ENCODE assay signal across 23 cellular contexts in the genomic region with DNA sequence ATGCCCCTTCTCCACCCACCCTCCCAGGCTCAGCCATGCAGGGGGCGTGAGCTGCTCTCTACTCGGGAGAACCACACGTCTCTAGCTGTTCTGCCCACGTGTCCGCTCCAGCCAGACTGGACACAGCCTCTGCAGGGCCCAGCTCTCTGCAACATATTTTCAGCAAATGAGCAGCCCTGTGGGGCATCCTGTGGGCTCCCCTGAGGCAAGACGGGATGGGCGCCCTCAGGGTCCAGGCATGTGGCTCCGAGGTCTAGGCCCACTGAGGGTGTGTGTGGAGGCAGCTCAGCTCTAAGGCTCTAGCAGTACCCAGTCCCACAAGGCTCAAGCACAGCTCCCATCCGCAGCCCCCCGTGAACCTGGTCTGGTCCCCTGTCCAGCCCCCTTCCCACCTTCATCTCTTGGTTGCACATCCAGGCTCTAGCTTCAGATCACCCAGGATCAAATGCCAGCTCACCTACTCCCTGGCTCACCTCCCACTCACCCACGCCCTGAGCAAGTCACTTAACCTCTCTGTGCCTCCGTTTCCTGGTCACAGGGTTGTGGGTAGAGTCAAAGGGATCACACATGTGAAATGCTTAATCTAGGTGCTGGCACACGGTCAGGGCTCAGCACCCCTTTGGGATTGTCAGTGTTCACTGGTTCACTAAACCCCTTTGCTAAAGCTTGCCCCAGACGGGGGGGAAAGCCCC. TPM values are rescaled to one million over a fixed set of nuclear protein-coding genes. Genes with fewer than 3 reads are reported as not detected.
DNase-seq lines count a peak whose midpoint lies in the region; ATAC-seq lines count a peak whose summit lies in the region.
"Had no signal": no experiment of that assay in that cellular context is flagged by ENCODE, and none has a peak within 500 bp of the region (broad histone marks: within the 10 kb centered on the region; RNA-seq: fewer than 3 reads in every experiment).

No MANE protein-coding gene starts in this region.

- H3K9me3 Mint-ChIP-seq in activated CD4-positive, alpha-beta memory T cell treated with anti-CD3 and anti-CD28 coated beads for 36 hours = no peaks in the 10 kb centered on the region
- peaks cover 4% of the 10 kb centered on the region for H3K9me3 Mint-ChIP-seq in activated CD4-positive, alpha-beta memory T cell treated with anti-CD3 and anti-CD28 coated beads, Interleukin-2, amount 10 ng/mL, durations not matched to agents 7 days and 5 days
- H3K9me3 Mint-ChIP-seq: nephron progenitor cell had no signal

- CTCF ChIA-PET in activated CD4-positive, alpha-beta memory T cell treated with anti-CD3 and anti-CD28 coated beads for 36 hours (lab: Charles Lee) = interaction anchor here (0.7 to 0.8 kb wide), 2 partner anchors 14 to 116 kb away, joined by 3 read pairs; no protein-coding TSS in a partner anchor
- CTCF ChIA-PET in activated CD4-positive, alpha-beta memory T cell treated with anti-CD3 and anti-CD28 coated beads, Interleukin-2, amount 10 ng/mL, durations not matched to agents 7 days and 5 days (lab: Charles Lee) = no interaction called here

- POLR2A ChIA-PET in activated CD4-positive, alpha-beta memory T cell treated with anti-CD3 and anti-CD28 coated beads for 36 hours (lab: Charles Lee) = no interaction called here
- POLR2A ChIA-PET in activated CD4-positive, alpha-beta memory T cell treated with anti-CD3 and anti-CD28 coated beads, Interleukin-2, amount 10 ng/mL, durations not matched to agents 7 days and 5 days (lab: Charles Lee) = interaction anchor here (1.0 to 1.3 kb wide), 3 partner anchors 8 to 105 kb away, joined by 3 read pairs; no protein-coding TSS in a partner anchor

- DNase-seq in activated CD4-positive, alpha-beta memory T cell treated with anti-CD3 and anti-CD28 coated beads for 36 hours = peak; percentile 61
- DNase-seq in activated CD4-positive, alpha-beta memory T cell treated with anti-CD3 and anti-CD28 coated beads, Interleukin-2, amount 10 ng/mL, durations not matched to agents 7 days and 5 days = no peak
- DNase-seq in stimulated activated CD4-positive, alpha-beta T cell treated with anti-CD3 and anti-CD28 coated beads, TNF-alpha, amount 100 ng/mL, for 48 hours (ENCODE audit: low read depth in 3 of 3) = peak in 2 of 3 donors; percentile 26 to 30
- no peak for DNase-seq in stimulated activated CD4-positive, alpha-beta T cell treated with anti-CD3 and anti-CD28 coated beads, Interleukin-2, amount 100 ng/mL, for 24 hours
- DNase-seq in MV-4-11 (lab: John Stamatoyannopoulos, UW) = no peak
- DNase-seq: activated CD8-positive, alpha-beta memory T cell treated with anti-CD3 and anti-CD28 coated beads, Interleukin-2, amount 50 U/mL, for 4 hours; activated gamma-delta T cell; amygdala; DMS53; effector memory CD4-positive, alpha-beta T cell; GOT3; kidney glomerular epithelial cell; lower lobe of right lung; NCI-H1694; NCI-H446 treated with DMSO at 0.1 percent for 48 hours; NCI-H82; nephron progenitor cell; pancreas; tibial artery had no signal

- no peak overlapping the region for H3K27ac Mint-ChIP-seq in activated CD4-positive, alpha-beta memory T cell treated with anti-CD3 and anti-CD28 coated beads for 36 hours
- no peak overlapping the region for H3K27ac Mint-ChIP-seq in activated CD4-positive, alpha-beta memory T cell treated with anti-CD3 and anti-CD28 coated beads, Interleukin-2, amount 10 ng/mL, durations not matched to agents 7 days and 5 days

- H3K36me3 Mint-ChIP-seq in activated CD4-positive, alpha-beta memory T cell treated with anti-CD3 and anti-CD28 coated beads for 36 hours = no peaks in the 10 kb centered on the region
- peaks cover 7% of the 10 kb centered on the region for H3K36me3 Mint-ChIP-seq in activated CD4-positive, alpha-beta memory T cell treated with anti-CD3 and anti-CD28 coated beads, Interleukin-2, amount 10 ng/mL, durations not matched to agents 7 days and 5 days (ENCODE audit: low read depth)

- H3K4me3 Mint-ChIP-seq in activated CD4-positive, alpha-beta memory T cell treated with anti-CD3 and anti-CD28 coated beads for 36 hours = no peak overlapping the region
- no peak overlapping the region for H3K4me3 Mint-ChIP-seq in activated CD4-positive, alpha-beta memory T cell treated with anti-CD3 and anti-CD28 coated beads, Interleukin-2, amount 10 ng/mL, durations not matched to agents 7 days and 5 days
- H3K4me3 Mint-ChIP-seq: nephron progenitor cell had no signal

- H3K4me1 Mint-ChIP-seq in activated CD4-positive, alpha-beta memory T cell treated with anti-CD3 and anti-CD28 coated beads for 36 hours (ENCODE audit: low read depth) = peaks cover 43% of the 10 kb centered on the region
- H3K4me1 Mint-ChIP-seq in activated CD4-positive, alpha-beta memory T cell treated with anti-CD3 and anti-CD28 coated beads, Interleukin-2, amount 10 ng/mL, durations not matched to agents 7 days and 5 days = peaks cover 45% of the 10 kb centered on the region

- H3K27me3 Mint-ChIP-seq in activated CD4-positive, alpha-beta memory T cell treated with anti-CD3 and anti-CD28 coated beads for 36 hours = no peaks in the 10 kb centered on the region
- no peaks in the 10 kb centered on the region for H3K27me3 Mint-ChIP-seq in activated CD4-positive, alpha-beta memory T cell treated with anti-CD3 and anti-CD28 coated beads, Interleukin-2, amount 10 ng/mL, durations not matched to agents 7 days and 5 days

- intact Hi-C loops in activated CD4-positive, alpha-beta memory T cell treated with anti-CD3 and anti-CD28 coated beads for 36 hours (cut with micrococcal nuclease) = no loop called here

- peak; percentile 67 for ATAC-seq in esophagus mucosa
- ATAC-seq in HG03442 (IDR thresholded peaks at IDR 0.05; ENCODE audit: unreplicated experiment) = no peak
- no peak for ATAC-seq in HG03280 (IDR thresholded peaks at IDR 0.05; ENCODE audit: unreplicated experiment)
- ATAC-seq: A549, lower lobe of right lung, pancreas had no signal

RNA-seq across cellular contexts. Expression of gene TCF20, which starts 57.8 kb away (rescaled TPM):
- 10 to 100 TPM; 69.6 to 71.6 TPM for total RNA-seq in activated CD4-positive, alpha-beta memory T cell treated with anti-CD3 and anti-CD28 coated beads for 36 hours
- 10 to 100 TPM; 73.2 to 77.3 TPM for total RNA-seq in activated CD4-positive, alpha-beta memory T cell treated with anti-CD3 and anti-CD28 coated beads, Interleukin-2, amount 10 ng/mL, durations not matched to agents 7 days and 5 days
- total RNA-seq in esophagus mucosa = 40.7 TPM

Comparison
In these comparisons a context has a peak if more than half of its experiments do, and no peak if none do; other contexts are left out.
1. DNase-seq: peak in activated CD4-positive, alpha-beta memory T cell treated with anti-CD3 and anti-CD28 coated beads for 36 hours (single experiment) and stimulated activated CD4-positive, alpha-beta T cell treated with anti-CD3 and anti-CD28 coated beads, TNF-alpha, amount 100 ng/mL, for 48 hours (2 of 3); none in activated CD4-positive, alpha-beta memory T cell treated with anti-CD3 and anti-CD28 coated beads, Interleukin-2, amount 10 ng/mL, durations not matched to agents 7 days and 5 days (single experiment), stimulated activated CD4-positive, alpha-beta T cell treated with anti-CD3 and anti-CD28 coated beads, Interleukin-2, amount 100 ng/mL, for 24 hours (0 of 2) and MV-4-11 (single experiment).